Comparison of ENCODE assay signal across 2 cellular contexts in the genomic region with DNA sequence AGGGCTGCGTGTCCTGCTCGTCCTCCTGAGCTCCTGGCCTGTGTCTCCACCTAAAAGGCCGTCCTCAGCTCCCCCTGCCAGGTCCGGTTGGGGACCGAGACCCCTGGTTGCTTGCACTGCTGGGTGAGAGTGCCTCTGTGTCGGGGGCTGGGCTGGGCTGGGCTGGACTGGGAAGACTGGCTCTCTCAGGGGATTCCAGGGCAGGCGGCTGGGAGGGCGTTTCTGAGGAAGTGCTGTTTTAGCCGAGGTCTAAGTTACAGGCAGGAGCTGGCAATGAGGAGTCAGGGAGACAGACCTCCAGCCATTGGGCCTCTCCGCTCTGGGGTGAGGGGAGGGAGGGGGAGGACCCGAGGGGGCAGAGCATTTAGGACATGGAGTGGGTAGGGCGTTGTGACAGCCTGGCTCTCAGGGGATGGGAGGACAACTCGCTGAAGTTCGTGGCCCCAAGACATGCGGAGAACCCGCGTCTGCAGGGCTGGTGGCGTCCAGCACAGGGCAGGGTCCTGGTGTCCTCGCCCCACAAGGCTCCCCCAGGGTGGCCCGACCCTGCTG.
TF ChIP-seq lines count a peak whose summit lies in the region.

No MANE protein-coding gene starts in this region.

TF ChIP-seq in HepG2, 621 proteins besides CTCF, POLR2A, EP300 and RAD21:
- TF ChIP-seq ZNF766 (CRISPR knock-in tag; IDR thresholded peaks at IDR 0.05; ENCODE audit: borderline replicate concordance) (no peak), ATRX (CRISPR knock-in tag; IDR thresholded peaks at IDR 0.05; ENCODE audit: borderline replicate concordance) (no peak), AGO2 (optimal IDR thresholded peaks at IDR 0.05; ENCODE audit: low read depth, low read length) (peak; percentile 19)

TF ChIP-seq in SK-N-SH, 30 proteins besides CTCF, POLR2A, EP300 and RAD21:
- no peak for TF ChIP-seq ZBTB33 (IDR thresholded peaks at IDR 0.05; ENCODE audit: borderline replicate concordance, low read depth)
- TF ChIP-seq SMC3 (IDR thresholded peaks at IDR 0.05; ENCODE audit: low read depth, low read length): no peak
- TF ChIP-seq, protein P1, sequence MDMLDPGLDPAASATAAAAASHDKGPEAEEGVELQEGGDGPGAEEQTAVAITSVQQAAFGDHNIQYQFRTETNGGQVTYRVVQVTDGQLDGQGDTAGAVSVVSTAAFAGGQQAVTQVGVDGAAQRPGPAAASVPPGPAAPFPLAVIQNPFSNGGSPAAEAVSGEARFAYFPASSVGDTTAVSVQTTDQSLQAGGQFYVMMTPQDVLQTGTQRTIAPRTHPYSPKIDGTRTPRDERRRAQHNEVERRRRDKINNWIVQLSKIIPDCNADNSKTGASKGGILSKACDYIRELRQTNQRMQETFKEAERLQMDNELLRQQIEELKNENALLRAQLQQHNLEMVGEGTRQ (IDR thresholded peaks at IDR 0.05; ENCODE audit: borderline replicate concordance, low read depth, low read length): no peak
- TF ChIP-seq NRF1 (IDR thresholded peaks at IDR 0.05; ENCODE audit: low read depth, low read length): no peak
- TF ChIP-seq REST (IDR thresholded peaks at IDR 0.05; ENCODE audit: low read depth, low read length): no peak
